ENCODE assay signal across 27 cellular contexts in genomic region chr16:55490301-55490700, GRCh38. TPM values are rescaled to one million over a fixed set of nuclear protein-coding genes. Genes with fewer than 3 reads are reported as not detected.
A peak's percentile ranks its signal among the peaks of the same experiment; 100 is the strongest.
DNase-seq lines count a peak whose midpoint lies in the region; ATAC-seq and TF ChIP-seq lines count a peak whose summit lies in the region.
"Had no signal": no experiment of that assay in that cellular context is flagged by ENCODE, and none has a peak within 500 bp of the region (broad histone marks: within the 10 kb centered on the region; RNA-seq: fewer than 3 reads in every experiment).

No MANE protein-coding gene starts in this region.

- in situ Hi-C loops in GM23248 (cut with MboI) = loop anchor here (25.0 kb wide), 1 partner anchor 872 kb away; no protein-coding TSS in a partner anchor

- peak; percentile 6 for ATAC-seq in stimulated activated effector memory CD8-positive, alpha-beta T cell treated with anti-CD3 and anti-CD28 coated beads, Interleukin-12 subunit alpha, Interleukin-12 subunit beta, amount 100 ng/mL, for 72 hours
- ATAC-seq: CD8-positive, alpha-beta T cell; GM12878; K562; Right ventricle myocardium inferior; SK-N-SH treated with all-trans-retinoic acid at 6 μM for 48 hours had no signal

- H3K27ac Mint-ChIP-seq in stimulated activated effector memory CD8-positive, alpha-beta T cell treated with anti-CD3 and anti-CD28 coated beads, Interleukin-12 subunit alpha, Interleukin-12 subunit beta, amount 100 ng/mL, for 72 hours = no peak overlapping the region
- H3K27ac Mint-ChIP-seq: CD8-positive, alpha-beta T cell had no signal

- H2AFZ ChIP-seq in GM23248 = no peak overlapping the region
- H2AFZ ChIP-seq: PC-9 had no signal

- H3K27ac ChIP-seq in GM23248 = peak overlapping the region; percentile 2; the same call in 1 of the 2 replicates
- H3K27ac ChIP-seq in coronary artery = peak overlapping the region in 1 of 2 donors; percentile 41
- H3K27ac ChIP-seq: C4-2B, PC-9, SJCRH30 had no signal

- H3K9ac ChIP-seq in GM23248 = no peak overlapping the region

- peaks cover 63% of the 10 kb centered on the region for H3F3A ChIP-seq in GM23248 (ENCODE audit: insufficient read depth)

- H3K4me3 ChIP-seq in GM23248 (no peak overlapping the region), coronary artery (no peak overlapping the region)
- H3K4me3 ChIP-seq: GM12878, K562, MG63, PC-9, SJCRH30 had no signal

- H3K27me3 ChIP-seq in GM23248 (replicated peaks; ENCODE audit: insufficient read depth) = no peaks in the 10 kb centered on the region
- H3K27me3 ChIP-seq: MG63, SJCRH30 had no signal

- H3K9me2 ChIP-seq in GM23248 (ENCODE audit: insufficient read depth) = no peaks in the 10 kb centered on the region

- no peaks in the 10 kb centered on the region for H3K9me3 ChIP-seq in GM23248 (ENCODE audit: low read depth)
- H3K9me3 ChIP-seq: Caco-2, MG63, SJCRH30 had no signal

- 80 to 84% methylated on average over 2 of the region's 2 CpGs for WGBS in GM23248 (ENCODE audit: low coverage in 1 of 2, low lambda C conversion rate in 2 of 2, missing lambda C conversion rate in 2 of 2), 2 experiments

- peaks cover 75% of the 10 kb centered on the region for H3K36me3 ChIP-seq in GM23248 (ENCODE audit: low read depth)

- H3K4me3 Mint-ChIP-seq in stimulated activated effector memory CD8-positive, alpha-beta T cell treated with anti-CD3 and anti-CD28 coated beads, Interleukin-12 subunit alpha, Interleukin-12 subunit beta, amount 100 ng/mL, for 72 hours = no peak overlapping the region
- H3K4me3 Mint-ChIP-seq: CD8-positive, alpha-beta T cell had no signal

- no peak overlapping the region for H3K4me2 ChIP-seq in GM23248 (ENCODE audit: unreplicated experiment)
- H3K4me2 ChIP-seq: PC-9 had no signal

- H4K20me1 ChIP-seq in GM23248 (ENCODE audit: insufficient read depth) = no peaks in the 10 kb centered on the region

- TF ChIP-seq CTCF in coronary artery (IDR thresholded peaks at IDR 0.05) = no peak

- H3K36me3 Mint-ChIP-seq in stimulated activated effector memory CD8-positive, alpha-beta T cell treated with anti-CD3 and anti-CD28 coated beads, Interleukin-12 subunit alpha, Interleukin-12 subunit beta, amount 100 ng/mL, for 72 hours = no peaks in the 10 kb centered on the region
- H3K36me3 Mint-ChIP-seq: CD8-positive, alpha-beta T cell had no signal

- no peak for DNase-seq in GM23248
- DNase-seq in coronary artery (ENCODE audit: low spot score) = peak; percentile 66
- peak; percentile 57 for DNase-seq in mesenteric fat pad (ENCODE audit: low spot score)
- no peak for DNase-seq in stimulated activated effector memory CD8-positive, alpha-beta T cell treated with anti-CD3 and anti-CD28 coated beads, Interleukin-12 subunit alpha, Interleukin-12 subunit beta, amount 100 ng/mL, for 72 hours (ENCODE audit: low spot score in 2 of 2)
- no peak for DNase-seq in HPDE6-E6E7 (ENCODE audit: extremely low spot score)
- no peak for DNase-seq in superior temporal gyrus (ENCODE audit: extremely low spot score)
- no peak for DNase-seq in C1 segment of cervical spinal cord (lab: John Stamatoyannopoulos, UW)
- no peak for DNase-seq in middle frontal gyrus (ENCODE audit: extremely low spot score, low spot score)
- DNase-seq: CD8-positive, alpha-beta T cell; DMS79; EL; GDM1; HCEC 1CT; Kasumi-1; MG63; NCI-H1105 treated with DMSO at 0.1 percent for 48 hours; NCI-H146; NCI-H2029; NCI-H526 treated with DMSO at 0.1 percent for 48 hours; PC-9; SJCRH30 had no signal

- peaks cover 48% of the 10 kb centered on the region for H3K79me2 ChIP-seq in GM23248 (ENCODE audit: insufficient read depth)

- no peaks in the 10 kb centered on the region for H3K9me3 Mint-ChIP-seq in stimulated activated effector memory CD8-positive, alpha-beta T cell treated with anti-CD3 and anti-CD28 coated beads, Interleukin-12 subunit alpha, Interleukin-12 subunit beta, amount 100 ng/mL, for 72 hours
- H3K9me3 Mint-ChIP-seq: CD8-positive, alpha-beta T cell had no signal

- H3K4me1 ChIP-seq in GM23248 (ENCODE audit: insufficient read depth) = peaks cover 60% of the 10 kb centered on the region

- no peaks in the 10 kb centered on the region for H3K4me1 Mint-ChIP-seq in stimulated activated effector memory CD8-positive, alpha-beta T cell treated with anti-CD3 and anti-CD28 coated beads, Interleukin-12 subunit alpha, Interleukin-12 subunit beta, amount 100 ng/mL, for 72 hours

RNA-seq across cellular contexts. Expression of gene MMP2, which starts 11.3 kb away (rescaled TPM):
- total RNA-seq in GM23248 (2014; rRNA removed; shearing (Covaris generic)) = 1,212 and 1,299 TPM in 2 replicates
- 1,457 and 1,484 TPM in 2 replicates for polyA plus RNA-seq in GM23248 (2016; fragmentation: Nextera tagmentation; extraction: Ambion mirVana)
- total RNA-seq in mesenteric fat pad = 521 TPM
- total RNA-seq: CD8-positive, alpha-beta T cell had no signal
- polyA plus RNA-seq: K562 had no signal

RNA-seq across cellular contexts. Expression of gene LPCAT2, which starts 18.6 kb away (rescaled TPM):
- total RNA-seq in GM23248 (2014; rRNA removed; shearing (Covaris generic)) = 12.4 and 27.4 TPM in 2 replicates
- polyA plus RNA-seq in GM23248 (2016; fragmentation: Nextera tagmentation; extraction: Ambion mirVana) = 11.4 and 11.7 TPM in 2 replicates
- 15.7 TPM for total RNA-seq in mesenteric fat pad
- total RNA-seq: CD8-positive, alpha-beta T cell; GM12878 had no signal

Comparison
In these comparisons a context has a peak if more than half of its experiments do, and no peak if none do; other contexts are left out.
1. DNase-seq: peak in coronary artery (single experiment) and mesenteric fat pad (single experiment); none in GM23248 (single experiment), stimulated activated effector memory CD8-positive, alpha-beta T cell treated with anti-CD3 and anti-CD28 coated beads, Interleukin-12 subunit alpha, Interleukin-12 subunit beta, amount 100 ng/mL, for 72 hours (0 of 2), HPDE6-E6E7 (single experiment), superior temporal gyrus (single experiment), C1 segment of cervical spinal cord (0 of 14) and middle frontal gyrus (single experiment).